21 cellular contexts compared by ENCODE assay signal in genomic region chr13:80962173-80962572, GRCh38.
"Had no signal": no experiment of that assay in that cellular context is flagged by ENCODE, and none has a peak within 500 bp of the region (broad histone marks: within the 10 kb centered on the region; RNA-seq: fewer than 3 reads in every experiment).

No MANE protein-coding gene starts in this region.

- H3K4me3 Mint-ChIP-seq: dendritic cell treated with granulocyte-macrophage colony-stimulating factor and Interleukin-4, amounts not matched to agents 40 ng/mL and 50 ng/mL, for 4 days; naive thymus-derived CD8-positive, alpha-beta T cell; stimulated activated memory B cell treated with anti-CD40 and anti-IgM and Interleukin-4, amounts not matched to agents 10 μg/mL and 1 μg/mL and 100 μg/mL, for 72 hours; stimulated activated naive CD8-positive, alpha-beta T cell treated with anti-CD3 and anti-CD28 coated beads, Interleukin-15, Interleukin-2, amounts not matched to agents 100 ng/mL and 50 ng/mL, for 24 hours had no signal

- H3K4me3 ChIP-seq: gastroesophageal sphincter, mucosa of descending colon, psoas muscle, right lobe of liver, spleen, tibial artery, upper lobe of left lung, uterus had no signal

- H3K36me3 Mint-ChIP-seq: naive thymus-derived CD8-positive, alpha-beta T cell; stimulated activated memory B cell treated with anti-CD40 and anti-IgM and Interleukin-4, amounts not matched to agents 10 μg/mL and 1 μg/mL and 100 μg/mL, for 72 hours had no signal

- H3K27ac ChIP-seq: gastroesophageal sphincter, neutrophil, psoas muscle, right lobe of liver, spleen, tibial artery, upper lobe of left lung, uterus had no signal

- DNase-seq: glutamatergic neuron; islet precursor cell; mammary epithelial cell; mucosa of descending colon; naive thymus-derived CD8-positive, alpha-beta T cell; psoas muscle; retina; right lobe of liver; spleen; stimulated activated CD4-positive, alpha-beta T cell treated with anti-CD3 and anti-CD28 coated beads, Interleukin-15, amount 100 ng/mL, for 24 hours; stimulated activated CD4-positive, alpha-beta T cell treated with anti-CD3 and anti-CD28 coated beads, Interleukin-1b, Interleukin-23, amount 100 ng/mL, for 48 hours; stimulated activated CD4-positive, alpha-beta T cell treated with anti-CD3 and anti-CD28 coated beads, Interleukin-4, amount 100 ng/mL, for 24 hours; tibial artery; upper lobe of left lung; uterus had no signal

- H3K27me3 ChIP-seq: gastroesophageal sphincter, neutrophil, right lobe of liver, spleen, tibial artery, upper lobe of left lung, uterus had no signal

- H3K27ac Mint-ChIP-seq: dendritic cell treated with granulocyte-macrophage colony-stimulating factor and Interleukin-4, amounts not matched to agents 40 ng/mL and 50 ng/mL, for 4 days; naive thymus-derived CD8-positive, alpha-beta T cell; stimulated activated memory B cell treated with anti-CD40 and anti-IgM and Interleukin-4, amounts not matched to agents 10 μg/mL and 1 μg/mL and 100 μg/mL, for 72 hours; stimulated activated naive CD8-positive, alpha-beta T cell treated with anti-CD3 and anti-CD28 coated beads, Interleukin-15, Interleukin-2, amounts not matched to agents 100 ng/mL and 50 ng/mL, for 24 hours had no signal

- H3K4me1 ChIP-seq: gastroesophageal sphincter, psoas muscle, right lobe of liver, tibial artery, upper lobe of left lung, uterus had no signal

- ATAC-seq: gastroesophageal sphincter; left lobe of liver; mucosa of descending colon; naive thymus-derived CD8-positive, alpha-beta T cell; psoas muscle; right lobe of liver; stimulated activated memory B cell treated with anti-CD40 and anti-IgM and Interleukin-4, amounts not matched to agents 10 μg/mL and 1 μg/mL and 100 μg/mL, for 72 hours had no signal

- H3K9me3 Mint-ChIP-seq: dendritic cell treated with granulocyte-macrophage colony-stimulating factor and Interleukin-4, amounts not matched to agents 40 ng/mL and 50 ng/mL, for 4 days had no signal

- H3K36me3 ChIP-seq: gastroesophageal sphincter, neutrophil, right lobe of liver, spleen, tibial artery, upper lobe of left lung, uterus had no signal

- H3K27me3 Mint-ChIP-seq: dendritic cell treated with granulocyte-macrophage colony-stimulating factor and Interleukin-4, amounts not matched to agents 40 ng/mL and 50 ng/mL, for 4 days; naive thymus-derived CD8-positive, alpha-beta T cell; stimulated activated memory B cell treated with anti-CD40 and anti-IgM and Interleukin-4, amounts not matched to agents 10 μg/mL and 1 μg/mL and 100 μg/mL, for 72 hours; stimulated activated naive CD8-positive, alpha-beta T cell treated with anti-CD3 and anti-CD28 coated beads, Interleukin-15, Interleukin-2, amounts not matched to agents 100 ng/mL and 50 ng/mL, for 24 hours had no signal

- H3K9me3 ChIP-seq: gastroesophageal sphincter, mucosa of descending colon, neutrophil, psoas muscle, right lobe of liver, spleen, tibial artery, upper lobe of left lung, uterus had no signal
